In genomic region chr6:149913542-149914240, GRCh38 we compare ENCODE assay signal across 23 cellular contexts. TPM values are rescaled to one million over a fixed set of nuclear protein-coding genes. Genes with fewer than 3 reads are reported as not detected.
"Had no signal": no experiment of that assay in that cellular context is flagged by ENCODE, and none has a peak within 500 bp of the region (broad histone marks: within the 10 kb centered on the region; RNA-seq: fewer than 3 reads in every experiment).

No MANE protein-coding gene starts in this region.

- H3K27ac ChIP-seq: coronary artery, right atrium auricular region, skin epidermis, suprapubic skin, transverse colon had no signal

- H3K9me3 ChIP-seq: right atrium auricular region, suprapubic skin had no signal

- DNase-seq: activated CD4-positive, alpha-beta T cell treated with anti-CD3 and anti-CD28 coated beads for 36 hours; activated CD4-positive, alpha-beta T cell treated with anti-CD3 and anti-CD28 coated beads, Interleukin-2, amount 50 U/mL, for 48 hours; activated effector memory CD4-positive, alpha-beta T cell treated with Interleukin-2 at 50 U/mL for 16 hours; activated naive CD4-positive, alpha-beta T cell treated with anti-CD3 and anti-CD28 coated beads, Interleukin-2, amount 10 ng/mL, durations not matched to agents 7 days and 5 days; activated naive CD8-positive, alpha-beta T cell treated with anti-CD3 and anti-CD28 coated beads, Interleukin-2, amount 50 U/mL, for 24 hours; activated T-cell treated with anti-CD3 and anti-CD28 coated beads, Interleukin-2, amount 50 U/mL, for 4 hours; anterior cingulate cortex; occipital lobe; stimulated activated naive CD8-positive, alpha-beta T cell treated with anti-CD3 and anti-CD28 coated beads, Interleukin-15, amount 100 ng/mL, for 72 hours; transverse colon had no signal

- H3K36me3 ChIP-seq: right atrium auricular region, suprapubic skin, transverse colon had no signal

- H3K27me3 ChIP-seq: right atrium auricular region, suprapubic skin, transverse colon had no signal

- H3K4me3 ChIP-seq: coronary artery, right atrium auricular region, skin epidermis, suprapubic skin, transverse colon had no signal

- H3K4me1 ChIP-seq: right atrium auricular region, suprapubic skin, transverse colon had no signal

- FAIRE-seq: frontal cortex, keratinocyte, TTC549 had no signal

RNA-seq across cellular contexts. Expression of gene RAET1G, which starts 9.2 kb away (rescaled TPM):
- total RNA-seq: activated CD4-positive, alpha-beta T cell treated with anti-CD3 and anti-CD28 coated beads for 36 hours; activated T-cell treated with anti-CD3 and anti-CD28 coated beads, Interleukin-2, amount 50 U/mL, for 4 hours; frontal cortex; left lobe of liver; mononuclear cell; occipital lobe; progenitor cell of endocrine pancreas; transverse colon; WTC11 had no signal
- polyA plus RNA-seq: neural cell had no signal

RNA-seq across cellular contexts. Expression of gene RAET1E, which starts 15.8 kb away (rescaled TPM):
- total RNA-seq: activated CD4-positive, alpha-beta T cell treated with anti-CD3 and anti-CD28 coated beads for 36 hours; activated T-cell treated with anti-CD3 and anti-CD28 coated beads, Interleukin-2, amount 50 U/mL, for 4 hours; frontal cortex; left lobe of liver; lung microvascular endothelial cell; mononuclear cell; occipital lobe; progenitor cell of endocrine pancreas; transverse colon; WTC11 had no signal
- polyA plus RNA-seq: neural cell had no signal

RNA-seq across cellular contexts. Expression of gene ULBP2, which starts 28.1 kb away (rescaled TPM):
- total RNA-seq: progenitor cell of endocrine pancreas, transverse colon had no signal

RNA-seq across cellular contexts. Expression of gene ULBP1, which starts 50.1 kb away (rescaled TPM):
- total RNA-seq: transverse colon had no signal
